Comparison of ENCODE assay signal across 8 cellular contexts in genomic region chr20:45347936-45348809, GRCh38. TPM values are rescaled to one million over a fixed set of nuclear protein-coding genes. Genes with fewer than 3 reads are reported as not detected.
DNase-seq lines count a peak whose midpoint lies in the region; ATAC-seq and TF ChIP-seq lines count a peak whose summit lies in the region.

TSS of gene SDC4 (minus strand) at chr20:45348424. CDS start at chr20:45348384, 40 bp downstream.

- no peaks in the 10 kb centered on the region for H4K20me1 ChIP-seq in KMS-11 (ENCODE audit: insufficient read depth)

- peak within 1 kb of the TSS; percentile 87 for H2AFZ ChIP-seq in KMS-11 (ENCODE audit: low read depth)

- no peak within 1 kb of the TSS for H3K4me3 ChIP-seq in KMS-11 (IDR thresholded peaks at IDR 0.05; ENCODE audit: insufficient read depth, low read depth, low read length)
- H3K4me3 ChIP-seq in WI38 (ENCODE audit: low read depth, low read length) = peak within 1 kb of the TSS; percentile 98

- DNase-seq in Caki2 (ENCODE audit: low read depth) (no peak), T47D (ENCODE audit: low read depth in 1 of 2, low spot score in 1 of 2) (peak; percentile 80 to 82), iPS-NIHi11 (ENCODE audit: low spot score) (peak; percentile 82), NCI-H2107 (lab: John Stamatoyannopoulos, UW) (no peak)
- DNase-seq in stimulated activated CD4-positive, alpha-beta T cell treated with anti-CD3 and anti-CD28 coated beads, Interleukin-12 subunit alpha, Interleukin-12 subunit beta, amount 100 ng/mL, for 4 hours = peak; percentile 70

- no peaks in the 10 kb centered on the region for H3K36me3 ChIP-seq in KMS-11 (ENCODE audit: insufficient read depth)

- TF ChIP-seq CTCF in KMS-11 (conservative IDR thresholded peaks at IDR 0.05; ENCODE audit: low read depth, low read length) (no peak), WI38 (IDR thresholded peaks at IDR 0.05; ENCODE audit: low read depth, low read length) (no peak)

- no peak for ATAC-seq in HG02852 (IDR thresholded peaks at IDR 0.05; ENCODE audit: unreplicated experiment)

- peak within 1 kb of the TSS; percentile 94 for H3K4me2 ChIP-seq in KMS-11

- in situ Hi-C loops in Caki2 (cut with HindIII; ENCODE audit: low pct_unique_long_range_greater_than_20kb, low sequenced_read_pairs) (no loop called here), T47D (cut with HindIII; ENCODE audit: low pct_unique_long_range_greater_than_20kb, low sequenced_read_pairs) (no loop called here)

- H3K79me2 ChIP-seq in KMS-11 (ENCODE audit: insufficient read depth, low read depth) = no peaks in the 10 kb centered on the region; the same call in none of the 2 replicates

- peaks cover 48% of the 10 kb centered on the region for H3K4me1 ChIP-seq in KMS-11 (ENCODE audit: low read depth, poor library complexity, severe bottlenecking)

- H3K27ac ChIP-seq in KMS-11 = no peak within 1 kb of the TSS

- peak within 1 kb of the TSS; percentile 69 for H3K9ac ChIP-seq in KMS-11

- no peaks in the 10 kb centered on the region for H3K27me3 ChIP-seq in KMS-11 (ENCODE audit: insufficient read depth, low read depth)

RNA-seq across cellular contexts. Expression of gene SDC4, which starts in this region (rescaled TPM):
- 92.8 and 111 TPM in 2 replicates for total RNA-seq in Caki2 (2014; rRNA removed; shearing (Covaris generic); ENCODE audit: low replicate concordance)

Comparison
In these comparisons a context has a peak if more than half of its experiments do, and no peak if none do; other contexts are left out.
1. DNase-seq: peak in T47D (2 of 2), iPS-NIHi11 (single experiment) and stimulated activated CD4-positive, alpha-beta T cell treated with anti-CD3 and anti-CD28 coated beads, Interleukin-12 subunit alpha, Interleukin-12 subunit beta, amount 100 ng/mL, for 4 hours (single experiment); none in Caki2 (single experiment) and NCI-H2107 (single experiment).